2 cellular contexts compared by ENCODE assay signal in genomic region chr18:33669589-33669988, GRCh38.
TF ChIP-seq lines count a peak whose summit lies in the region.

No MANE protein-coding gene starts in this region.

TF ChIP-seq in HEK293, 187 proteins besides CTCF, POLR2A, EP300 and RAD21 (continued from another document and continues in another):
- peak; percentile 94 for TF ChIP-seq PRDM6 (tag by site-specific recombination; IDR thresholded peaks at IDR 0.05)
- peak; percentile 58; the same call in 1 of the 2 replicates for TF ChIP-seq OVOL3 (tag by site-specific recombination; IDR thresholded peaks at IDR 0.05)
- peak; percentile 57 for TF ChIP-seq IKZF3 (tag by site-specific recombination; IDR thresholded peaks at IDR 0.05)
- TF ChIP-seq ZNF76 (tag by site-specific recombination; IDR thresholded peaks at IDR 0.05; ENCODE audit: borderline replicate concordance, low read depth): no peak
- no peak for TF ChIP-seq ZNF426 (tag by site-specific recombination; IDR thresholded peaks at IDR 0.05)
- 0 out of 2 replicates have a peak, but pooled peaks have one; percentile 29 for TF ChIP-seq ZNF18 (tag by site-specific recombination; IDR thresholded peaks at IDR 0.05)
- TF ChIP-seq GLI2 (tag by site-specific recombination; IDR thresholded peaks at IDR 0.05; ENCODE audit: borderline replicate concordance, low read depth): no peak
- TF ChIP-seq ZNF580 (tag by site-specific recombination; IDR thresholded peaks at IDR 0.05): peak; percentile 85
- TF ChIP-seq ZNF571 (tag by site-specific recombination; IDR thresholded peaks at IDR 0.05): no peak
- peak; percentile 93 for TF ChIP-seq FEZF1 (tag by site-specific recombination; IDR thresholded peaks at IDR 0.05)
- TF ChIP-seq ZBTB7A (tag by site-specific recombination; IDR thresholded peaks at IDR 0.05; ENCODE audit: low read depth): no peak
- TF ChIP-seq ZSCAN30 (tag by site-specific recombination; IDR thresholded peaks at IDR 0.05): 0 out of 2 replicates have a peak, but pooled peaks have one; percentile 38
- 0 out of 2 replicates have a peak, but pooled peaks have one; percentile 34 for TF ChIP-seq ZBTB44 (tag by site-specific recombination; IDR thresholded peaks at IDR 0.05)
- TF ChIP-seq BCL11A (tag by site-specific recombination; IDR thresholded peaks at IDR 0.05; ENCODE audit: low read depth): no peak
- TF ChIP-seq SCRT2 (tag by site-specific recombination; IDR thresholded peaks at IDR 0.05): no peak
- peak; percentile 68; the same call in 1 of the 2 replicates for TF ChIP-seq OSR2 (tag by site-specific recombination; IDR thresholded peaks at IDR 0.05)
- TF ChIP-seq PRDM4 (tag by site-specific recombination; IDR thresholded peaks at IDR 0.05): peak; percentile 60; the same call in 1 of the 2 replicates
- TF ChIP-seq HIC1 (tag by site-specific recombination; IDR thresholded peaks at IDR 0.05): no peak

TF ChIP-seq in HEK293T, 16 proteins besides CTCF, POLR2A, EP300 and RAD21 (continued from another document):
- TF ChIP-seq PKNOX1 (IDR thresholded peaks at IDR 0.05) (peak; percentile 71), TARDBP (IDR thresholded peaks at IDR 0.05) (no peak)
TF ChIP-seq in HEK293T: peak in this region for 2.
